ENCODE assay signal across 1 cellular context in the genomic region with DNA sequence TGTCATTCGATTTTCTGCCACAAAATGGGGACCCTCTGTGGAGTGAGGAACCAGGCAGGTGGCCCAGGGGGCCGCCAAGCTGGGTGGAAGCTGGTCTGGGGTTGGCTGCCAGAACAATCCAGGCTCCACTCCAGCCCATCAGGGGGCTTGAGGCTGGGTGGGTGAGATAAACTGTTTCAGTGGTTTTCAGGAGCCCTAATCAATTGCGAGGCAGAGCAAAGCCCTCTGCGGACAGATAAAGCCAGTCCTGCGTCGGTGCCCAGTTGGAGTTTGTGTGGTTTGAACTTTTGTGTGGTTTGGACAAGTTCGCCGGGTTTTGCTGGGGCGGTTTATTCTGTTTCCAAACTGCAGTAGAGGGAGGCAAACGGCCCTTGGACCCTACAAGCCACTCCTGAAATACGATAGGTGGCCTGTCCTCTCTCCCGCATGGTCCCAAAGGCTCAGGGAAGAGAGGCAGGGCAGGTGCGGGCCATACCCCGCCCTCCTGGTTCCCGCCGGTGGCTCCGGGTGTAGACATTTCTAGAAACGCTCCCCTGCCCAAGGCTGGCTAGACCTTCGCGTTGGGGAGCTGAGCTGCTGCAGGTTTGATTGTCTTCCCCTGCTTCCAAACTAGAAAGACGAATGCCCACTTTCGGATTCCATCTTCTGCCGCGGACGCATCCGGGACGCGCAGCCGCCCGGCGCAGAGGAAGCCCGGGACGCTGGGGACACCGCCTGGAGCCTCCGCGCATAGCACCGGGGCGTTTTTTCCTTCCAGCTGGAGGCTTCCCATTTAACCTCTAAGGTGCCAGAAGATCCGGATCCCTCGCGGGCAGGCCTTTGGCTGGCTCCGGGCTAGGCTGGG.
A peak's percentile ranks its signal among the peaks of the same experiment; 100 is the strongest.
TF ChIP-seq lines count a peak whose summit lies in the region.

No MANE protein-coding gene starts in this region.

TF ChIP-seq in K562, 482 proteins besides CTCF, POLR2A, EP300 and RAD21 (continued from another document):
- TF ChIP-seq GTF2F1 (IDR thresholded peaks at IDR 0.05; ENCODE audit: low read depth, low read length) (no peak), TCF7L2 (IDR thresholded peaks at IDR 0.05; ENCODE audit: low read depth, low read length) (no peak), CBFA2T3 (IDR thresholded peaks at IDR 0.05) (peak; percentile 94), HNRNPK (IDR thresholded peaks at IDR 0.05; ENCODE audit: low read depth, low read length, poor library complexity, severe bottlenecking) (no peak), L3MBTL2 (IDR thresholded peaks at IDR 0.05) (peak; percentile 43; the same call in 1 of the 2 replicates), CCNT2 (IDR thresholded peaks at IDR 0.05; ENCODE audit: borderline replicate concordance, extremely low read depth, insufficient read length, low read depth, low read length) (peak; percentile 32), GATA2 (CRISPR knock-in tag; IDR thresholded peaks at IDR 0.05) (peak; percentile 60; the same call in 1 of the 2 replicates), CREB1 (IDR thresholded peaks at IDR 0.05) (peak; percentile 47; the same call in 1 of the 2 replicates), CREB1 (CRISPR knock-in tag; IDR thresholded peaks at IDR 0.05) (no peak), TBL1XR1 (IDR thresholded peaks at IDR 0.05; ENCODE audit: low read length in 2 of 2) (0 out of 4 replicates have a peak, but pooled peaks of 1 of the 2 experiments have one; percentile 28), STAG1 (CRISPR knock-in tag; IDR thresholded peaks at IDR 0.05; ENCODE audit: borderline replicate concordance) (peak; percentile 48; the same call in 1 of the 2 replicates), RBBP5 (IDR thresholded peaks at IDR 0.05; ENCODE audit: borderline replicate concordance, insufficient read depth, low read length, poor library complexity, severe bottlenecking) (peak; percentile 54), ZKSCAN1 (IDR thresholded peaks at IDR 0.05; ENCODE audit: low read depth, low read length) (0 out of 2 replicates have a peak, but pooled peaks have one; percentile 17), STAT5A (IDR thresholded peaks at IDR 0.05; ENCODE audit: borderline replicate concordance, low read length) (peak; percentile 52; the same call in 1 of the 2 replicates), NCOA6 (IDR thresholded peaks at IDR 0.05) (no peak), TAL1 (IDR thresholded peaks at IDR 0.05) (peak; percentile 78), RBFOX2 (IDR thresholded peaks at IDR 0.05; ENCODE audit: low read depth, low read length) (peak; percentile 79), SMAD4 (CRISPR knock-in tag; conservative IDR thresholded peaks at IDR 0.05) (peak; percentile 68; the same call in 1 of the 2 replicates), ZSCAN32 (CRISPR knock-in tag; IDR thresholded peaks at IDR 0.05) (no peak), MTA2 (IDR thresholded peaks at IDR 0.05; ENCODE audit: low read depth) (peak; percentile 59), JUNB (CRISPR knock-in tag; conservative IDR thresholded peaks at IDR 0.05) (no peak), ZFX (CRISPR knock-in tag; IDR thresholded peaks at IDR 0.05) (peak; percentile 32; the same call in 1 of the 2 replicates), SMARCE1 (IDR thresholded peaks at IDR 0.05) (0 out of 2 replicates have a peak, but pooled peaks have one; percentile 13), DPF2 (IDR thresholded peaks at IDR 0.05) (peak; percentile 61; the same call in 1 of the 2 replicates), PML (IDR thresholded peaks at IDR 0.05; ENCODE audit: low read length) (peak; percentile 62), ZNF764 (CRISPR knock-in tag; IDR thresholded peaks at IDR 0.05; ENCODE audit: low read depth) (no peak), NR4A1 (CRISPR knock-in tag; IDR thresholded peaks at IDR 0.05) (no peak), NR4A1 (tag; IDR thresholded peaks at IDR 0.05) (no peak), MTA3 (IDR thresholded peaks at IDR 0.05; ENCODE audit: borderline replicate concordance) (0 out of 2 replicates have a peak, but pooled peaks have one; percentile 41), DACH1 (IDR thresholded peaks at IDR 0.05; ENCODE audit: partially characterized antibody) (peak; percentile 74), RFX7 (CRISPR knock-in tag; IDR thresholded peaks at IDR 0.05) (no peak), ETV1 (tag; conservative IDR thresholded peaks at IDR 0.05; ENCODE audit: low read depth) (peak; percentile 64), GTF2E2 (tag; IDR thresholded peaks at IDR 0.05) (no peak), NFRKB (IDR thresholded peaks at IDR 0.05; ENCODE audit: low read depth) (0 out of 2 replicates have a peak, but pooled peaks have one; percentile 0), TRIM24 (IDR thresholded peaks at IDR 0.05) (peak in 1 of 2 experiments; percentile 73; a peak in 2 of 4 replicates), ETV5 (CRISPR knock-in tag; IDR thresholded peaks at IDR 0.05; ENCODE audit: low read depth) (peak; percentile 31; the same call in 1 of the 2 replicates), SOX6 (IDR thresholded peaks at IDR 0.05) (peak; percentile 16; the same call in 1 of the 2 replicates), TEAD4 (IDR thresholded peaks at IDR 0.05; ENCODE audit: low read length) (peak; percentile 87), TEAD4 (CRISPR knock-in tag; IDR thresholded peaks at IDR 0.05; ENCODE audit: borderline replicate concordance) (no peak), ESRRB (CRISPR knock-in tag; IDR thresholded peaks at IDR 0.05; ENCODE audit: borderline replicate concordance) (no peak), FOXM1 (IDR thresholded peaks at IDR 0.05; ENCODE audit: low read depth) (no peak), FOXM1 (CRISPR knock-in tag; IDR thresholded peaks at IDR 0.05; ENCODE audit: low read depth) (no peak), RB1 (IDR thresholded peaks at IDR 0.05; ENCODE audit: low read depth) (peak; percentile 66)
- TF ChIP-seq, protein P1, sequence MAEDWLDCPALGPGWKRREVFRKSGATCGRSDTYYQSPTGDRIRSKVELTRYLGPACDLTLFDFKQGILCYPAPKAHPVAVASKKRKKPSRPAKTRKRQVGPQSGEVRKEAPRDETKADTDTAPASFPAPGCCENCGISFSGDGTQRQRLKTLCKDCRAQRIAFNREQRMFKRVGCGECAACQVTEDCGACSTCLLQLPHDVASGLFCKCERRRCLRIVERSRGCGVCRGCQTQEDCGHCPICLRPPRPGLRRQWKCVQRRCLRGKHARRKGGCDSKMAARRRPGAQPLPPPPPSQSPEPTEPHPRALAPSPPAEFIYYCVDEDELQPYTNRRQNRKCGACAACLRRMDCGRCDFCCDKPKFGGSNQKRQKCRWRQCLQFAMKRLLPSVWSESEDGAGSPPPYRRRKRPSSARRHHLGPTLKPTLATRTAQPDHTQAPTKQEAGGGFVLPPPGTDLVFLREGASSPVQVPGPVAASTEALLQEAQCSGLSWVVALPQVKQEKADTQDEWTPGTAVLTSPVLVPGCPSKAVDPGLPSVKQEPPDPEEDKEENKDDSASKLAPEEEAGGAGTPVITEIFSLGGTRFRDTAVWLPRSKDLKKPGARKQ (CRISPR knock-in tag; IDR thresholded peaks at IDR 0.05) = no peak
- TF ChIP-seq, protein P2, sequence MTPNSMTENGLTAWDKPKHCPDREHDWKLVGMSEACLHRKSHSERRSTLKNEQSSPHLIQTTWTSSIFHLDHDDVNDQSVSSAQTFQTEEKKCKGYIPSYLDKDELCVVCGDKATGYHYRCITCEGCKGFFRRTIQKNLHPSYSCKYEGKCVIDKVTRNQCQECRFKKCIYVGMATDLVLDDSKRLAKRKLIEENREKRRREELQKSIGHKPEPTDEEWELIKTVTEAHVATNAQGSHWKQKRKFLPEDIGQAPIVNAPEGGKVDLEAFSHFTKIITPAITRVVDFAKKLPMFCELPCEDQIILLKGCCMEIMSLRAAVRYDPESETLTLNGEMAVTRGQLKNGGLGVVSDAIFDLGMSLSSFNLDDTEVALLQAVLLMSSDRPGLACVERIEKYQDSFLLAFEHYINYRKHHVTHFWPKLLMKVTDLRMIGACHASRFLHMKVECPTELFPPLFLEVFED (CRISPR knock-in tag; conservative IDR thresholded peaks at IDR 0.05) = no peak
- TF ChIP-seq, protein P3, sequence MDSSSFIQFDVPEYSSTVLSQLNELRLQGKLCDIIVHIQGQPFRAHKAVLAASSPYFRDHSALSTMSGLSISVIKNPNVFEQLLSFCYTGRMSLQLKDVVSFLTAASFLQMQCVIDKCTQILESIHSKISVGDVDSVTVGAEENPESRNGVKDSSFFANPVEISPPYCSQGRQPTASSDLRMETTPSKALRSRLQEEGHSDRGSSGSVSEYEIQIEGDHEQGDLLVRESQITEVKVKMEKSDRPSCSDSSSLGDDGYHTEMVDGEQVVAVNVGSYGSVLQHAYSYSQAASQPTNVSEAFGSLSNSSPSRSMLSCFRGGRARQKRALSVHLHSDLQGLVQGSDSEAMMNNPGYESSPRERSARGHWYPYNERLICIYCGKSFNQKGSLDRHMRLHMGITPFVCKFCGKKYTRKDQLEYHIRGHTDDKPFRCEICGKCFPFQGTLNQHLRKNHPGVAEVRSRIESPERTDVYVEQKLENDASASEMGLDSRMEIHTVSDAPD (CRISPR knock-in tag; IDR thresholded peaks at IDR 0.05) = no peak
- TF ChIP-seq, protein P4, sequence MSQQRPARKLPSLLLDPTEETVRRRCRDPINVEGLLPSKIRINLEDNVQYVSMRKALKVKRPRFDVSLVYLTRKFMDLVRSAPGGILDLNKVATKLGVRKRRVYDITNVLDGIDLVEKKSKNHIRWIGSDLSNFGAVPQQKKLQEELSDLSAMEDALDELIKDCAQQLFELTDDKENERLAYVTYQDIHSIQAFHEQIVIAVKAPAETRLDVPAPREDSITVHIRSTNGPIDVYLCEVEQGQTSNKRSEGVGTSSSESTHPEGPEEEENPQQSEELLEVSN (IDR thresholded peaks at IDR 0.05; ENCODE audit: borderline replicate concordance in 1 of 2, extremely low read depth in 1 of 2, insufficient read depth in 1 of 2, insufficient read length in 1 of 2, low read depth in 1 of 2, low read length in 1 of 2, poor library complexity in 1 of 2, severe bottlenecking in 1 of 2) = peak in 1 of 2 experiments; percentile 55
- TF ChIP-seq, protein P5, sequence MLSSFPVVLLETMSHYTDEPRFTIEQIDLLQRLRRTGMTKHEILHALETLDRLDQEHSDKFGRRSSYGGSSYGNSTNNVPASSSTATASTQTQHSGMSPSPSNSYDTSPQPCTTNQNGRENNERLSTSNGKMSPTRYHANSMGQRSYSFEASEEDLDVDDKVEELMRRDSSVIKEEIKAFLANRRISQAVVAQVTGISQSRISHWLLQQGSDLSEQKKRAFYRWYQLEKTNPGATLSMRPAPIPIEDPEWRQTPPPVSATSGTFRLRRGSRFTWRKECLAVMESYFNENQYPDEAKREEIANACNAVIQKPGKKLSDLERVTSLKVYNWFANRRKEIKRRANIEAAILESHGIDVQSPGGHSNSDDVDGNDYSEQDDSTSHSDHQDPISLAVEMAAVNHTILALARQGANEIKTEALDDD (IDR thresholded peaks at IDR 0.05) = no peak
- TF ChIP-seq, protein P6, sequence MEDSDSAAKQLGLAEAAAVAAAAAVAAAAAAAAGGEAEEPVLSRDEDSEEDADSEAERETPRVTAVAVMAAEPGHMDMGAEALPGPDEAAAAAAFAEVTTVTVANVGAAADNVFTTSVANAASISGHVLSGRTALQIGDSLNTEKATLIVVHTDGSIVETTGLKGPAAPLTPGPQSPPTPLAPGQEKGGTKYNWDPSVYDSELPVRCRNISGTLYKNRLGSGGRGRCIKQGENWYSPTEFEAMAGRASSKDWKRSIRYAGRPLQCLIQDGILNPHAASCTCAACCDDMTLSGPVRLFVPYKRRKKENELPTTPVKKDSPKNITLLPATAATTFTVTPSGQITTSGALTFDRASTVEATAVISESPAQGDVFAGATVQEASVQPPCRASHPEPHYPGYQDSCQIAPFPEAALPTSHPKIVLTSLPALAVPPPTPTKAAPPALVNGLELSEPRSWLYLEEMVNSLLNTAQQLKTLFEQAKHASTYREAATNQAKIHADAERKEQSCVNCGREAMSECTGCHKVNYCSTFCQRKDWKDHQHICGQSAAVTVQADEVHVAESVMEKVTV (CRISPR knock-in tag; IDR thresholded peaks at IDR 0.05) = peak; percentile 66
- TF ChIP-seq, protein P7, sequence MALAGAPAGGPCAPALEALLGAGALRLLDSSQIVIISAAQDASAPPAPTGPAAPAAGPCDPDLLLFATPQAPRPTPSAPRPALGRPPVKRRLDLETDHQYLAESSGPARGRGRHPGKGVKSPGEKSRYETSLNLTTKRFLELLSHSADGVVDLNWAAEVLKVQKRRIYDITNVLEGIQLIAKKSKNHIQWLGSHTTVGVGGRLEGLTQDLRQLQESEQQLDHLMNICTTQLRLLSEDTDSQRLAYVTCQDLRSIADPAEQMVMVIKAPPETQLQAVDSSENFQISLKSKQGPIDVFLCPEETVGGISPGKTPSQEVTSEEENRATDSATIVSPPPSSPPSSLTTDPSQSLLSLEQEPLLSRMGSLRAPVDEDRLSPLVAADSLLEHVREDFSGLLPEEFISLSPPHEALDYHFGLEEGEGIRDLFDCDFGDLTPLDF (CRISPR knock-in tag; IDR thresholded peaks at IDR 0.05) = 0 out of 2 replicates have a peak, but pooled peaks have one; percentile 24
- TF ChIP-seq, protein P8, sequence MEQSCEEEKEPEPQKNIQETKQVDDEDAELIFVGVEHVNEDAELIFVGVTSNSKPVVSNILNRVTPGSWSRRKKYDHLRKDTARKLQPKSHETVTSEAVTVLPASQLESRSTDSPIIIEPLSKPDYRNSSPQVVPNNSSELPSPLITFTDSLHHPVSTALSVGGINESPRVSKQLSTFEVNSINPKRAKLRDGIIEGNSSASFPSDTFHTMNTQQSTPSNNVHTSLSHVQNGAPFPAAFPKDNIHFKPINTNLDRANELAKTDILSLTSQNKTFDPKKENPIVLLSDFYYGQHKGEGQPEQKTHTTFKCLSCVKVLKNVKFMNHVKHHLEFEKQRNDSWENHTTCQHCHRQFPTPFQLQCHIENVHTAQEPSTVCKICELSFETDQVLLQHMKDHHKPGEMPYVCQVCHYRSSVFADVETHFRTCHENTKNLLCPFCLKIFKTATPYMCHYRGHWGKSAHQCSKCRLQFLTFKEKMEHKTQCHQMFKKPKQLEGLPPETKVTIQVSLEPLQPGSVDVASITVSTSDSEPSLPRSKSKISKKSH (CRISPR knock-in tag; IDR thresholded peaks at IDR 0.05) = no peak
- TF ChIP-seq, protein P9, sequence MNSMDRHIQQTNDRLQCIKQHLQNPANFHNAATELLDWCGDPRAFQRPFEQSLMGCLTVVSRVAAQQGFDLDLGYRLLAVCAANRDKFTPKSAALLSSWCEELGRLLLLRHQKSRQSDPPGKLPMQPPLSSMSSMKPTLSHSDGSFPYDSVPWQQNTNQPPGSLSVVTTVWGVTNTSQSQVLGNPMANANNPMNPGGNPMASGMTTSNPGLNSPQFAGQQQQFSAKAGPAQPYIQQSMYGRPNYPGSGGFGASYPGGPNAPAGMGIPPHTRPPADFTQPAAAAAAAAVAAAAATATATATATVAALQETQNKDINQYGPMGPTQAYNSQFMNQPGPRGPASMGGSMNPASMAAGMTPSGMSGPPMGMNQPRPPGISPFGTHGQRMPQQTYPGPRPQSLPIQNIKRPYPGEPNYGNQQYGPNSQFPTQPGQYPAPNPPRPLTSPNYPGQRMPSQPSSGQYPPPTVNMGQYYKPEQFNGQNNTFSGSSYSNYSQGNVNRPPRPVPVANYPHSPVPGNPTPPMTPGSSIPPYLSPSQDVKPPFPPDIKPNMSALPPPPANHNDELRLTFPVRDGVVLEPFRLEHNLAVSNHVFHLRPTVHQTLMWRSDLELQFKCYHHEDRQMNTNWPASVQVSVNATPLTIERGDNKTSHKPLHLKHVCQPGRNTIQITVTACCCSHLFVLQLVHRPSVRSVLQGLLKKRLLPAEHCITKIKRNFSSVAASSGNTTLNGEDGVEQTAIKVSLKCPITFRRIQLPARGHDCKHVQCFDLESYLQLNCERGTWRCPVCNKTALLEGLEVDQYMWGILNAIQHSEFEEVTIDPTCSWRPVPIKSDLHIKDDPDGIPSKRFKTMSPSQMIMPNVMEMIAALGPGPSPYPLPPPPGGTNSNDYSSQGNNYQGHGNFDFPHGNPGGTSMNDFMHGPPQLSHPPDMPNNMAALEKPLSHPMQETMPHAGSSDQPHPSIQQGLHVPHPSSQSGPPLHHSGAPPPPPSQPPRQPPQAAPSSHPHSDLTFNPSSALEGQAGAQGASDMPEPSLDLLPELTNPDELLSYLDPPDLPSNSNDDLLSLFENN (IDR thresholded peaks at IDR 0.05; ENCODE audit: low read depth in 2 of 2, low read length in 2 of 2) = 0 out of 4 replicates have a peak, but pooled peaks of 1 of the 2 experiments have one; percentile 30
